In genomic region chr2:71589763-71590162, GRCh38 we compare ENCODE assay signal across 16 cellular contexts.
A peak's percentile ranks its signal among the peaks of the same experiment; 100 is the strongest.
DNase-seq lines count a peak whose midpoint lies in the region; ATAC-seq and TF ChIP-seq lines count a peak whose summit lies in the region.
"Had no signal": no experiment of that assay in that cellular context is flagged by ENCODE, and none has a peak within 500 bp of the region (broad histone marks: within the 10 kb centered on the region; RNA-seq: fewer than 3 reads in every experiment).

No MANE protein-coding gene starts in this region.

- H3K27ac ChIP-seq in dorsolateral prefrontal cortex (peak overlapping the region in 38 of 59 donors; percentile 11 to 99 (median 95)), mesendoderm (ENCODE audit: low read depth, low read length) (no peak overlapping the region), temporal lobe (ENCODE audit: low read depth, low read length) (peak overlapping the region; percentile 40)

- no peaks in the 10 kb centered on the region for H3K9me3 Mint-ChIP-seq in activated T-cell treated with anti-CD3 and anti-CD28 coated beads, Interleukin-2, amount 50 U/mL, for 72 hours
- H3K9me3 Mint-ChIP-seq: CD4-positive, CD25-positive, alpha-beta regulatory T cell had no signal

- H3K23ac ChIP-seq in mesendoderm (ENCODE audit: low read length) = no peak overlapping the region

- H3K4me3 ChIP-seq in NB4 (ENCODE audit: low read depth, low read length) (no peak overlapping the region), dorsolateral prefrontal cortex (no peak overlapping the region), mesendoderm (ENCODE audit: low read length) (no peak overlapping the region)
- H3K4me3 ChIP-seq: GM12878 had no signal

- H3K36me3 Mint-ChIP-seq in activated T-cell treated with anti-CD3 and anti-CD28 coated beads, Interleukin-2, amount 50 U/mL, for 72 hours (ENCODE audit: insufficient read depth in 2 of 2) = no peaks in the 10 kb centered on the region
- H3K36me3 Mint-ChIP-seq: CD4-positive, CD25-positive, alpha-beta regulatory T cell had no signal

- H3K27ac Mint-ChIP-seq in activated T-cell treated with anti-CD3 and anti-CD28 coated beads, Interleukin-2, amount 50 U/mL, for 72 hours = no peak overlapping the region
- H3K27ac Mint-ChIP-seq: CD4-positive, CD25-positive, alpha-beta regulatory T cell had no signal

- no peak overlapping the region for H3K56ac ChIP-seq in mesendoderm (ENCODE audit: low read length)

- H3K27me3 ChIP-seq in dorsolateral prefrontal cortex (no peaks in the 10 kb centered on the region), mesendoderm (ENCODE audit: insufficient read depth, low read length, poor library complexity) (no peaks in the 10 kb centered on the region)

- H2BK15ac ChIP-seq in mesendoderm (replicated peaks; ENCODE audit: low read depth) = no peak overlapping the region

- TF ChIP-seq CTCF in NB4 (IDR thresholded peaks at IDR 0.05; ENCODE audit: low read depth, low read length) = no peak
- TF ChIP-seq CTCF in dorsolateral prefrontal cortex (IDR thresholded peaks at IDR 0.05 in 54 of 56, conservative IDR thresholded peaks at IDR 0.05 in 2 of 56; ENCODE audit: low read depth in 1 of 56, partially characterized antibody in 56 of 56) = no peak

- ATAC-seq in activated T-cell treated with anti-CD3 and anti-CD28 coated beads, Interleukin-2, amount 50 U/mL, for 72 hours (replicated peaks in 1 of 2) = no peak
- ATAC-seq: GM12878 had no signal

- no peaks in the 10 kb centered on the region for H3K27me3 Mint-ChIP-seq in activated T-cell treated with anti-CD3 and anti-CD28 coated beads, Interleukin-2, amount 50 U/mL, for 72 hours (ENCODE audit: low read depth)
- H3K27me3 Mint-ChIP-seq: CD4-positive, CD25-positive, alpha-beta regulatory T cell had no signal

- no peak overlapping the region for H4K5ac ChIP-seq in mesendoderm (ENCODE audit: low read length)

- intact Hi-C loops in dorsolateral prefrontal cortex (cut with DNase I) = no loop called here

- no peak overlapping the region for H2AK5ac ChIP-seq in mesendoderm (ENCODE audit: low read length)

- H3K4me3 Mint-ChIP-seq in activated T-cell treated with anti-CD3 and anti-CD28 coated beads, Interleukin-2, amount 50 U/mL, for 72 hours = no peak overlapping the region
- H3K4me3 Mint-ChIP-seq: CD4-positive, CD25-positive, alpha-beta regulatory T cell had no signal

- no peaks in the 10 kb centered on the region for H3K79me1 ChIP-seq in mesendoderm (ENCODE audit: low read length)

- no peak overlapping the region for H2BK5ac ChIP-seq in mesendoderm (ENCODE audit: low read length)

- no peak overlapping the region for H2BK120ac ChIP-seq in mesendoderm (ENCODE audit: low read depth, low read length)

- no peak overlapping the region for H4K8ac ChIP-seq in mesendoderm (ENCODE audit: low read depth, low read length)

- DNase-seq in NB4 (ENCODE audit: low read depth) (peak; percentile 38), dorsolateral prefrontal cortex (no peak), mesendoderm (peak; percentile 19), CD1c-positive myeloid dendritic cell (ENCODE audit: extremely low spot score) (no peak), OCI-M2 (lab: John Stamatoyannopoulos, UW; ENCODE audit: unreplicated experiment) (no peak)
- no peak for DNase-seq in activated T-cell treated with anti-CD3 and anti-CD28 coated beads, Interleukin-2, amount 50 U/mL, for 72 hours
- DNase-seq: AML-193; Calu3; CD4-positive, CD25-positive, alpha-beta regulatory T cell; NCI-H1092 treated with DMSO at 0.1 percent for 48 hours; NCI-H1694 treated with DMSO at 0.1 percent for 48 hours; NCI-H345; NCI-H69; NK-92 treated with Interleukin-12 subunit alpha and Interleukin-12 subunit beta, amount 100 ng/mL, for 24 hours had no signal

- no peaks in the 10 kb centered on the region for H3K36me3 ChIP-seq in mesendoderm (ENCODE audit: control insufficient read depth, insufficient read depth, low read length)

- no peak for TF ChIP-seq POLR2A in NB4 (IDR thresholded peaks at IDR 0.05; ENCODE audit: extremely low read depth, insufficient read length)

- no peaks in the 10 kb centered on the region for H3K4me1 ChIP-seq in mesendoderm (ENCODE audit: control insufficient read depth, low read depth, low read length)

- H3K4me2 ChIP-seq in mesendoderm (ENCODE audit: low read length) = no peak overlapping the region

- no peaks in the 10 kb centered on the region for H3K4me1 Mint-ChIP-seq in activated T-cell treated with anti-CD3 and anti-CD28 coated beads, Interleukin-2, amount 50 U/mL, for 72 hours (ENCODE audit: low read depth)
- H3K4me1 Mint-ChIP-seq: CD4-positive, CD25-positive, alpha-beta regulatory T cell had no signal

- H3K9ac ChIP-seq in mesendoderm (ENCODE audit: low read length) = no peak overlapping the region

- no CpG with 5 or more reads among the region's 10 CpGs for WGBS in mesendoderm (ENCODE audit: extremely low coverage, insufficient coverage, low lambda C conversion rate)

- no peak overlapping the region for H3K4ac ChIP-seq in mesendoderm (ENCODE audit: low read depth, low read length)

- H3K79me2 ChIP-seq in mesendoderm (ENCODE audit: control insufficient read depth, insufficient read depth, low read length) = no peaks in the 10 kb centered on the region

- H3K18ac ChIP-seq in mesendoderm (ENCODE audit: low read length) = no peak overlapping the region

Comparison
In these comparisons a context has a peak if more than half of its experiments do, and no peak if none do; other contexts are left out.
1. DNase-seq: peak in NB4 (single experiment) and mesendoderm (single experiment); none in dorsolateral prefrontal cortex (0 of 10), CD1c-positive myeloid dendritic cell (single experiment), activated T-cell treated with anti-CD3 and anti-CD28 coated beads, Interleukin-2, amount 50 U/mL, for 72 hours (0 of 2) and OCI-M2 (single experiment).